ENCODE assay signal across 32 cellular contexts in genomic region chr2:147614491-147614890, GRCh38.
"Had no signal": no experiment of that assay in that cellular context is flagged by ENCODE, and none has a peak within 500 bp of the region (broad histone marks: within the 10 kb centered on the region; RNA-seq: fewer than 3 reads in every experiment).

No MANE protein-coding gene starts in this region.

- H3K27me3 Mint-ChIP-seq: activated CD4-positive, alpha-beta T cell treated with anti-CD3 and anti-CD28 coated beads, Interleukin-2, amount 10 ng/mL, durations not matched to agents 7 days and 5 days; activated naive CD8-positive, alpha-beta T cell; activated T-cell treated with anti-CD3 and anti-CD28 coated beads, Interleukin-2, amount 50 U/mL, for 24 hours; dendritic cell treated with granulocyte-macrophage colony-stimulating factor and Interleukin-4, amounts not matched to agents 40 ng/mL and 50 ng/mL, for 4 days; T-helper 17 cell had no signal

- H3K27ac ChIP-seq: body of pancreas, cardiac muscle cell, coronary artery, dorsolateral prefrontal cortex had no signal

- H3K9me3 Mint-ChIP-seq: activated T-cell treated with anti-CD3 and anti-CD28 coated beads, Interleukin-2, amount 50 U/mL, for 24 hours; dendritic cell treated with granulocyte-macrophage colony-stimulating factor and Interleukin-4, amounts not matched to agents 40 ng/mL and 50 ng/mL, for 4 days; endodermal cell; WTC11 had no signal

- DNase-seq: activated CD4-positive, alpha-beta memory T cell treated with anti-CD3 and anti-CD28 coated beads, Interleukin-2, amount 10 ng/mL, durations not matched to agents 7 days and 5 days; activated CD4-positive, alpha-beta T cell treated with anti-CD3 and anti-CD28 coated beads for 1 hour; activated CD4-positive, alpha-beta T cell treated with anti-CD3 and anti-CD28 coated beads for 4 hours; activated CD4-positive, alpha-beta T cell treated with anti-CD3 and anti-CD28 coated beads, Interleukin-2, amount 10 ng/mL, durations not matched to agents 7 days and 5 days; activated CD4-positive, alpha-beta T cell treated with anti-CD3 and anti-CD28 coated beads, Interleukin-2, amount 50 U/mL, for 4 hours; activated CD8-positive, alpha-beta memory T cell treated with anti-CD3 and anti-CD28 coated beads, Interleukin-2, amount 50 U/mL, for 48 hours; activated gamma-delta T cell; activated naive CD4-positive, alpha-beta T cell; activated naive CD4-positive, alpha-beta T cell treated with anti-CD3 and anti-CD28 coated beads, Interleukin-2, amount 50 U/mL, for 16 hours; activated T-cell treated with anti-CD3 and anti-CD28 coated beads for 4 hours; activated T-cell treated with anti-CD3 and anti-CD28 coated beads, Interleukin-2, amount 50 U/mL, for 24 hours; activated T-cell treated with anti-CD3 and anti-CD28 coated beads, Interleukin-2, amount 50 U/mL, for 72 hours; amniotic stem cell; aorta; body of pancreas; central memory CD4-positive, alpha-beta T cell; cerebellar nuclear complex; dorsolateral prefrontal cortex; effector memory CD4-positive, alpha-beta T cell; endodermal cell; foreskin fibroblast; T-helper 1 cell; T-helper 17 cell; T1000 had no signal

- H3K4me3 ChIP-seq: body of pancreas, cardiac muscle cell, coronary artery, dorsolateral prefrontal cortex had no signal

- H3K4me3 Mint-ChIP-seq: activated CD4-positive, alpha-beta memory T cell treated with anti-CD3 and anti-CD28 coated beads, Interleukin-2, amount 10 ng/mL, durations not matched to agents 7 days and 5 days; activated CD4-positive, alpha-beta T cell treated with anti-CD3 and anti-CD28 coated beads, Interleukin-2, amount 10 ng/mL, durations not matched to agents 7 days and 5 days; activated naive CD8-positive, alpha-beta T cell; activated T-cell treated with anti-CD3 and anti-CD28 coated beads, Interleukin-2, amount 50 U/mL, for 24 hours; activated T-cell treated with anti-CD3 and anti-CD28 coated beads, Interleukin-2, amount 50 U/mL, for 72 hours; dendritic cell treated with granulocyte-macrophage colony-stimulating factor and Interleukin-4, amounts not matched to agents 40 ng/mL and 50 ng/mL, for 4 days; endodermal cell; T-helper 17 cell; T-helper 2 cell treated with Interferon-gamma antibody and Interleukin-4, amounts not matched to agents 5 μg/mL and 100 μg/mL, for 36 hours; WTC11 had no signal

- FAIRE-seq: frontal cortex had no signal

- H3K27ac Mint-ChIP-seq: activated CD4-positive, alpha-beta memory T cell treated with anti-CD3 and anti-CD28 coated beads, Interleukin-2, amount 10 ng/mL, durations not matched to agents 7 days and 5 days; activated CD4-positive, alpha-beta T cell treated with anti-CD3 and anti-CD28 coated beads, Interleukin-2, amount 10 ng/mL, durations not matched to agents 7 days and 5 days; activated naive CD8-positive, alpha-beta T cell; activated T-cell treated with anti-CD3 and anti-CD28 coated beads, Interleukin-2, amount 50 U/mL, for 24 hours; activated T-cell treated with anti-CD3 and anti-CD28 coated beads, Interleukin-2, amount 50 U/mL, for 72 hours; dendritic cell treated with granulocyte-macrophage colony-stimulating factor and Interleukin-4, amounts not matched to agents 40 ng/mL and 50 ng/mL, for 4 days; endodermal cell; T-helper 17 cell; T-helper 2 cell treated with Interferon-gamma antibody and Interleukin-4, amounts not matched to agents 5 μg/mL and 100 μg/mL, for 36 hours; WTC11 had no signal

- H3K9me3 ChIP-seq: body of pancreas had no signal

- ATAC-seq: activated T-cell treated with anti-CD3 and anti-CD28 coated beads, Interleukin-2, amount 50 U/mL, for 72 hours; body of pancreas; esophagus mucosa; T-helper 17 cell; WTC11 had no signal

- H3K4me1 ChIP-seq: body of pancreas had no signal

- H3K36me3 Mint-ChIP-seq: activated naive CD8-positive, alpha-beta T cell; WTC11 had no signal

- H3K4me1 Mint-ChIP-seq: activated CD4-positive, alpha-beta memory T cell treated with anti-CD3 and anti-CD28 coated beads, Interleukin-2, amount 10 ng/mL, durations not matched to agents 7 days and 5 days; T-helper 17 cell had no signal

- H3K36me3 ChIP-seq: cardiac muscle cell had no signal

- H3K27me3 ChIP-seq: cardiac muscle cell had no signal
